In the genomic region with DNA sequence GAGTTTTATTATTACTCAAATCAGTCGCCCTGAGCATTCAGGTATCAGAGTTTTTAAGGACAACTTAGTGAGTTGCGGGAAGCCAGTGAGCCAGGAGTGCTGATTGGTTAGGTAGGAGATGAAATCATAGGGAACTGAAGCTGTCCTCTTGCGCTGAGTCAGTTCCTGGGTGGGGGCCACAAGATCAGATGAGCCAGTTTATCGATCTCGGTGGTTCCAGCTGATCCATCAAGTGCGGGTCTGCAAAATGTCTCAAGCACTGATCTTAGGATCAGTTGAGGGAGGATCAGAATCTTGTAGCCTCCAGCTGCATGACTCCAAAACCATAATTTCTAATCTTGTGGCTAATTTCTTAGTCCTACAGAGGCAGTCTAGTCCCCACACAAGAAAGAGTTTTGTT, we compare ENCODE assay signal across 1 cellular context.
TF ChIP-seq lines count a peak whose summit lies in the region.
"Not testable (repeated sequence)": the region's sequence is repeated elsewhere in the genome, so short reads cannot be mapped to it uniquely, and the experiment has no call there.

No MANE protein-coding gene starts in this region.

TF ChIP-seq in K562, 482 proteins besides CTCF, POLR2A, EP300 and RAD21 (continues in another document):
- TF ChIP-seq FOSL1 (tag; conservative IDR thresholded peaks at IDR 0.05), result peak; percentile 72
- peak; percentile 11; the same call in 1 of the 2 replicates for TF ChIP-seq ZNF589 (CRISPR knock-in tag; IDR thresholded peaks at IDR 0.05; ENCODE audit: low read depth)
- TF ChIP-seq, protein P1, sequence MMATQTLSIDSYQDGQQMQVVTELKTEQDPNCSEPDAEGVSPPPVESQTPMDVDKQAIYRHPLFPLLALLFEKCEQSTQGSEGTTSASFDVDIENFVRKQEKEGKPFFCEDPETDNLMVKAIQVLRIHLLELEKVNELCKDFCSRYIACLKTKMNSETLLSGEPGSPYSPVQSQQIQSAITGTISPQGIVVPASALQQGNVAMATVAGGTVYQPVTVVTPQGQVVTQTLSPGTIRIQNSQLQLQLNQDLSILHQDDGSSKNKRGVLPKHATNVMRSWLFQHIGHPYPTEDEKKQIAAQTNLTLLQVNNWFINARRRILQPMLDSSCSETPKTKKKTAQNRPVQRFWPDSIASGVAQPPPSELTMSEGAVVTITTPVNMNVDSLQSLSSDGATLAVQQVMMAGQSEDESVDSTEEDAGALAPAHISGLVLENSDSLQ (IDR thresholded peaks at IDR 0.05), result 0 out of 2 replicates have a peak, but pooled peaks have one; percentile 10
- TF ChIP-seq C11orf30 (IDR thresholded peaks at IDR 0.05; ENCODE audit: low read depth), result peak; percentile 64
- peak; percentile 24; the same call in 1 of the 2 replicates for TF ChIP-seq MTA3 (IDR thresholded peaks at IDR 0.05; ENCODE audit: borderline replicate concordance)
- TF ChIP-seq BACH1 (tag; IDR thresholded peaks at IDR 0.05), result 0 out of 2 replicates have a peak, but pooled peaks have one; percentile 6
- TF ChIP-seq ZNF316 (IDR thresholded peaks at IDR 0.05), result peak; percentile 68
- TF ChIP-seq NFYB (IDR thresholded peaks at IDR 0.05; ENCODE audit: extremely low read depth, insufficient read length), result peak; percentile 16
- peak; percentile 71 for TF ChIP-seq JUND (IDR thresholded peaks at IDR 0.05; ENCODE audit: borderline replicate concordance, low read depth, low read length)
- peak; percentile 75; the same call in 1 of the 3 replicates for TF ChIP-seq JUND (tag; IDR thresholded peaks at IDR 0.05; ENCODE audit: borderline replicate concordance, low read depth, low read length)
- TF ChIP-seq, protein P2, sequence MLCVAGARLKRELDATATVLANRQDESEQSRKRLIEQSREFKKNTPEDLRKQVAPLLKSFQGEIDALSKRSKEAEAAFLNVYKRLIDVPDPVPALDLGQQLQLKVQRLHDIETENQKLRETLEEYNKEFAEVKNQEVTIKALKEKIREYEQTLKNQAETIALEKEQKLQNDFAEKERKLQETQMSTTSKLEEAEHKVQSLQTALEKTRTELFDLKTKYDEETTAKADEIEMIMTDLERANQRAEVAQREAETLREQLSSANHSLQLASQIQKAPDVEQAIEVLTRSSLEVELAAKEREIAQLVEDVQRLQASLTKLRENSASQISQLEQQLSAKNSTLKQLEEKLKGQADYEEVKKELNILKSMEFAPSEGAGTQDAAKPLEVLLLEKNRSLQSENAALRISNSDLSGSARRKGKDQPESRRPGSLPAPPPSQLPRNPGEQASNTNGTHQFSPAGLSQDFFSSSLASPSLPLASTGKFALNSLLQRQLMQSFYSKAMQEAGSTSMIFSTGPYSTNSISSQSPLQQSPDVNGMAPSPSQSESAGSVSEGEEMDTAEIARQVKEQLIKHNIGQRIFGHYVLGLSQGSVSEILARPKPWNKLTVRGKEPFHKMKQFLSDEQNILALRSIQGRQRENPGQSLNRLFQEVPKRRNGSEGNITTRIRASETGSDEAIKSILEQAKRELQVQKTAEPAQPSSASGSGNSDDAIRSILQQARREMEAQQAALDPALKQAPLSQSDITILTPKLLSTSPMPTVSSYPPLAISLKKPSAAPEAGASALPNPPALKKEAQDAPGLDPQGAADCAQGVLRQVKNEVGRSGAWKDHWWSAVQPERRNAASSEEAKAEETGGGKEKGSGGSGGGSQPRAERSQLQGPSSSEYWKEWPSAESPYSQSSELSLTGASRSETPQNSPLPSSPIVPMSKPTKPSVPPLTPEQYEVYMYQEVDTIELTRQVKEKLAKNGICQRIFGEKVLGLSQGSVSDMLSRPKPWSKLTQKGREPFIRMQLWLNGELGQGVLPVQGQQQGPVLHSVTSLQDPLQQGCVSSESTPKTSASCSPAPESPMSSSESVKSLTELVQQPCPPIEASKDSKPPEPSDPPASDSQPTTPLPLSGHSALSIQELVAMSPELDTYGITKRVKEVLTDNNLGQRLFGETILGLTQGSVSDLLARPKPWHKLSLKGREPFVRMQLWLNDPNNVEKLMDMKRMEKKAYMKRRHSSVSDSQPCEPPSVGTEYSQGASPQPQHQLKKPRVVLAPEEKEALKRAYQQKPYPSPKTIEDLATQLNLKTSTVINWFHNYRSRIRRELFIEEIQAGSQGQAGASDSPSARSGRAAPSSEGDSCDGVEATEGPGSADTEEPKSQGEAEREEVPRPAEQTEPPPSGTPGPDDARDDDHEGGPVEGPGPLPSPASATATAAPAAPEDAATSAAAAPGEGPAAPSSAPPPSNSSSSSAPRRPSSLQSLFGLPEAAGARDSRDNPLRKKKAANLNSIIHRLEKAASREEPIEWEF (CRISPR knock-in tag; IDR thresholded peaks at IDR 0.05), result peak; percentile 64; the same call in 1 of the 2 replicates
- 0 out of 2 replicates have a peak, but pooled peaks have one; percentile 24 for TF ChIP-seq NFRKB (IDR thresholded peaks at IDR 0.05; ENCODE audit: low read depth)
- 0 out of 2 replicates have a peak, but pooled peaks have one; percentile 9 for TF ChIP-seq FOXM1 (IDR thresholded peaks at IDR 0.05; ENCODE audit: low read depth)
- TF ChIP-seq FOXM1 (CRISPR knock-in tag; IDR thresholded peaks at IDR 0.05; ENCODE audit: low read depth), result not testable (repeated sequence)
- peak; percentile 34 for TF ChIP-seq MAFG (tag; conservative IDR thresholded peaks at IDR 0.05)
- TF ChIP-seq RCOR1 (IDR thresholded peaks at IDR 0.05; ENCODE audit: borderline replicate concordance in 1 of 2, low read depth in 2 of 2, low read length in 2 of 2), result 0 out of 4 replicates have a peak, but pooled peaks of 1 of the 2 experiments have one; percentile 15
- TF ChIP-seq, protein P3, sequence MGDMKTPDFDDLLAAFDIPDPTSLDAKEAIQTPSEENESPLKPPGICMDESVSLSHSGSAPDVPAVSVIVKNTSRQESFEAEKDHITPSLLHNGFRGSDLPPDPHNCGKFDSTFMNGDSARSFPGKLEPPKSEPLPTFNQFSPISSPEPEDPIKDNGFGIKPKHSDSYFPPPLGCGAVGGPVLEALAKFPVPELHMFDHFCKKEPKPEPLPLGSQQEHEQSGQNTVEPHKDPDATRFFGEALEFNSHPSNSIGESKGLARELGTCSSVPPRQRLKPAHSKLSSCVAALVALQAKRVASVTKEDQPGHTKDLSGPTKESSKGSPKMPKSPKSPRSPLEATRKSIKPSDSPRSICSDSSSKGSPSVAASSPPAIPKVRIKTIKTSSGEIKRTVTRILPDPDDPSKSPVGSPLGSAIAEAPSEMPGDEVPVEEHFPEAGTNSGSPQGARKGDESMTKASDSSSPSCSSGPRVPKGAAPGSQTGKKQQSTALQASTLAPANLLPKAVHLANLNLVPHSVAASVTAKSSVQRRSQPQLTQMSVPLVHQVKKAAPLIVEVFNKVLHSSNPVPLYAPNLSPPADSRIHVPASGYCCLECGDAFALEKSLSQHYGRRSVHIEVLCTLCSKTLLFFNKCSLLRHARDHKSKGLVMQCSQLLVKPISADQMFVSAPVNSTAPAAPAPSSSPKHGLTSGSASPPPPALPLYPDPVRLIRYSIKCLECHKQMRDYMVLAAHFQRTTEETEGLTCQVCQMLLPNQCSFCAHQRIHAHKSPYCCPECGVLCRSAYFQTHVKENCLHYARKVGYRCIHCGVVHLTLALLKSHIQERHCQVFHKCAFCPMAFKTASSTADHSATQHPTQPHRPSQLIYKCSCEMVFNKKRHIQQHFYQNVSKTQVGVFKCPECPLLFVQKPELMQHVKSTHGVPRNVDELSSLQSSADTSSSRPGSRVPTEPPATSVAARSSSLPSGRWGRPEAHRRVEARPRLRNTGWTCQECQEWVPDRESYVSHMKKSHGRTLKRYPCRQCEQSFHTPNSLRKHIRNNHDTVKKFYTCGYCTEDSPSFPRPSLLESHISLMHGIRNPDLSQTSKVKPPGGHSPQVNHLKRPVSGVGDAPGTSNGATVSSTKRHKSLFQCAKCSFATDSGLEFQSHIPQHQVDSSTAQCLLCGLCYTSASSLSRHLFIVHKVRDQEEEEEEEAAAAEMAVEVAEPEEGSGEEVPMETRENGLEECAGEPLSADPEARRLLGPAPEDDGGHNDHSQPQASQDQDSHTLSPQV (IDR thresholded peaks at IDR 0.05), result peak; percentile 67; the same call in 1 of the 2 replicates
- TF ChIP-seq, protein P4, sequence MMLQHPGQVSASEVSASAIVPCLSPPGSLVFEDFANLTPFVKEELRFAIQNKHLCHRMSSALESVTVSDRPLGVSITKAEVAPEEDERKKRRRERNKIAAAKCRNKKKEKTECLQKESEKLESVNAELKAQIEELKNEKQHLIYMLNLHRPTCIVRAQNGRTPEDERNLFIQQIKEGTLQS (IDR thresholded peaks at IDR 0.05), result peak; percentile 51; the same call in 1 of the 2 replicates
- TF ChIP-seq, protein P4 (CRISPR knock-in tag; conservative IDR thresholded peaks at IDR 0.05), result not testable (repeated sequence)
- 0 out of 4 replicates have a peak, but pooled peaks of 1 of the 2 experiments have one; percentile 21 for TF ChIP-seq NRF1 (conservative IDR thresholded peaks at IDR 0.05 in 1 of 2, IDR thresholded peaks at IDR 0.05 in 1 of 2)
- peak; percentile 38; the same call in 1 of the 2 replicates for TF ChIP-seq SMARCC2 (IDR thresholded peaks at IDR 0.05; ENCODE audit: low read depth)
- TF ChIP-seq, protein P5, sequence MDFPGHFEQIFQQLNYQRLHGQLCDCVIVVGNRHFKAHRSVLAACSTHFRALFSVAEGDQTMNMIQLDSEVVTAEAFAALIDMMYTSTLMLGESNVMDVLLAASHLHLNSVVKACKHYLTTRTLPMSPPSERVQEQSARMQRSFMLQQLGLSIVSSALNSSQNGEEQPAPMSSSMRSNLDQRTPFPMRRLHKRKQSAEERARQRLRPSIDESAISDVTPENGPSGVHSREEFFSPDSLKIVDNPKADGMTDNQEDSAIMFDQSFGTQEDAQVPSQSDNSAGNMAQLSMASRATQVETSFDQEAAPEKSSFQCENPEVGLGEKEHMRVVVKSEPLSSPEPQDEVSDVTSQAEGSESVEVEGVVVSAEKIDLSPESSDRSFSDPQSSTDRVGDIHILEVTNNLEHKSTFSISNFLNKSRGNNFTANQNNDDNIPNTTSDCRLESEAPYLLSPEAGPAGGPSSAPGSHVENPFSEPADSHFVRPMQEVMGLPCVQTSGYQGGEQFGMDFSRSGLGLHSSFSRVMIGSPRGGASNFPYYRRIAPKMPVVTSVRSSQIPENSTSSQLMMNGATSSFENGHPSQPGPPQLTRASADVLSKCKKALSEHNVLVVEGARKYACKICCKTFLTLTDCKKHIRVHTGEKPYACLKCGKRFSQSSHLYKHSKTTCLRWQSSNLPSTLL (IDR thresholded peaks at IDR 0.05), result peak; percentile 84
- TF ChIP-seq POLR2B (IDR thresholded peaks at IDR 0.05; ENCODE audit: low read depth, partially characterized antibody), result peak; percentile 26
- TF ChIP-seq ARID1B (IDR thresholded peaks at IDR 0.05), result peak; percentile 64
- TF ChIP-seq, protein P6, sequence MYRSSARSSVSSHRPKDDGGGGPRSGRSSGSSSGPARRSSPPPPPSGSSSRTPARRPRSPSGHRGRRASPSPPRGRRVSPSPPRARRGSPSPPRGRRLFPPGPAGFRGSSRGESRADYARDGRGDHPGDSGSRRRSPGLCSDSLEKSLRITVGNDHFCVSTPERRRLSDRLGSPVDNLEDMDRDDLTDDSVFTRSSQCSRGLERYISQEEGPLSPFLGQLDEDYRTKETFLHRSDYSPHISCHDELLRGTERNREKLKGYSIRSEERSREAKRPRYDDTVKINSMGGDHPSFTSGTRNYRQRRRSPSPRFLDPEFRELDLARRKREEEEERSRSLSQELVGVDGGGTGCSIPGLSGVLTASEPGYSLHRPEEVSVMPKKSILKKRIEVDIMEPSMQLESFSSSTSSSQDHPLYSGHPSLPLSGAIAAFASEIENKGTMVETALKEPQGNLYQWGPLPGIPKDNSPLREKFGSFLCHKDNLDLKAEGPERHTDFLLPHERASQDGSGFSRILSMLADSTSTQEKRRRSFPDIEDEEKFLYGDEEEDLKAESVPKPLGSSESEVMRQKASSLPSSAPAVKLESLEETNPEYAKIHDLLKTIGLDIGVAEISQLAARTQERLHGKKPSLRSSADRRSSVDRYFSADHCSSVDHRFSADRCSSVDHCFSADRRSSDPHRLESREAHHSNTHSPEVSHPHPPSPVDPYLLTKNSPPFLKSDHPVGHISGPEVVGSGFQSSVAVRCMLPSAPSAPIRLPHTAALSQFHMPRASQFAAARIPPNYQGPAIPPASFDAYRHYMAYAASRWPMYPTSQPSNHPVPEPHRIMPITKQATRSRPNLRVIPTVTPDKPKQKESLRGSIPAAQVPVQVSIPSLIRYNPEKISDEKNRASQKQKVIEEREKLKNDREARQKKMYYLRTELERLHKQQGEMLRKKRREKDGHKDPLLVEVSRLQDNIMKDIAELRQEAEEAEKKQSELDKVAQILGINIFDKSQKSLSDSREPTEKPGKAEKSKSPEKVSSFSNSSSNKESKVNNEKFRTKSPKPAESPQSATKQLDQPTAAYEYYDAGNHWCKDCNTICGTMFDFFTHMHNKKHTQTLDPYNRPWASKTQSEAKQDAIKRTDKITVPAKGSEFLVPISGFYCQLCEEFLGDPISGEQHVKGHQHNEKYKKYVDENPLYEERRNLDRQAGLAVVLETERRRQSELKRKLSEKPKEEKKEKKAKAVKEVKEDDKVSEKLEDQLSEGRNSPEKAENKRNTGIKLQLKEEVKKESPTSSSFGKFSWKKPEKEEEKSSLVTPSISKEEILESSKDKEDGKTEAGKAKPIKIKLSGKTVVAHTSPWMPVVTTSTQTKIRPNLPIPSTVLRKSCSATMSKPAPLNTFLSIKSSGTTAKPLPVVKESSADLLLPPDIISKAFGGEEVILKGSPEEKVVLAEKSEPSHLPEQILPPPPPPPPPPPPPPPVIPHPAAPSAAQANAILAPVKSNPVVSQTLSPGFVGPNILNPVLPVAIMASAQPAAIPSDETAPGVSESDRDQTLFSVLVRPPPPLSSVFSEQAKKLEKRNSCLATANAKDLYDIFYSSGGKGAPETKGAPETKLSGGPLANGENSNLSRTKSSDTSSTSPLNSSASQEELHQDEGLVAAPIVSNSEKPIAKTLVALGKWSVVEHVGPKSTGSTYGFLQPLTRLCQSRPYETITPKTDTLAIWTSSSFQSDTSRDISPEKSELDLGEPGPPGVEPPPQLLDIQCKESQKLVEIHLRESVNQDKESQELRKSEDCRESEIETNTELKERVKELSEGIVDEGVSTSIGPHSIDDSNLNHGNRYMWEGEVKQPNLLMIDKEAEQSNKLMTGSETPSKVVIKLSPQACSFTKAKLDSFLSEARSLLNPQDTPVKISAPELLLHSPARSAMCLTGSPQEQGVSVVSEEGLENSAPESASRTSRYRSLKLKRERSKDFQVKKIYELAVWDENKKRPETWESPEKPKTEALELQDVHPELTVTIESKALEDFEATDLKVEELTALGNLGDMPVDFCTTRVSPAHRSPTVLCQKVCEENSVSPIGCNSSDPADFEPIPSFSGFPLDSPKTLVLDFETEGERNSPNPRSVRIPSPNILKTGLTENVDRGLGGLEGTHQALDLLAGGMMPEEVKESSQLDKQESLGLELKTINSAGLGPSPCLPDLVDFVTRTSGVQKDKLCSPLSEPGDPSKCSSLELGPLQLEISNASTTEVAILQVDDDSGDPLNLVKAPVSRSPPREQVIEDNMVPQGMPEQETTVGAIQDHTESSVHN (IDR thresholded peaks at IDR 0.05; ENCODE audit: borderline replicate concordance in 1 of 2, low read depth in 1 of 2), result 0 out of 4 replicates have a peak, but pooled peaks of 1 of the 2 experiments have one; percentile 18
- peak; percentile 62; the same call in 1 of the 2 replicates for TF ChIP-seq SMARCA4 (IDR thresholded peaks at IDR 0.05)
- TF ChIP-seq ETV1 (tag; conservative IDR thresholded peaks at IDR 0.05; ENCODE audit: low read depth), result peak; percentile 43
- TF ChIP-seq MTA1 (IDR thresholded peaks at IDR 0.05; ENCODE audit: borderline replicate concordance), result peak; percentile 25; the same call in 1 of the 2 replicates
- peak; percentile 49 for TF ChIP-seq TAF9B (IDR thresholded peaks at IDR 0.05; ENCODE audit: partially characterized antibody)
- TF ChIP-seq, protein P7, sequence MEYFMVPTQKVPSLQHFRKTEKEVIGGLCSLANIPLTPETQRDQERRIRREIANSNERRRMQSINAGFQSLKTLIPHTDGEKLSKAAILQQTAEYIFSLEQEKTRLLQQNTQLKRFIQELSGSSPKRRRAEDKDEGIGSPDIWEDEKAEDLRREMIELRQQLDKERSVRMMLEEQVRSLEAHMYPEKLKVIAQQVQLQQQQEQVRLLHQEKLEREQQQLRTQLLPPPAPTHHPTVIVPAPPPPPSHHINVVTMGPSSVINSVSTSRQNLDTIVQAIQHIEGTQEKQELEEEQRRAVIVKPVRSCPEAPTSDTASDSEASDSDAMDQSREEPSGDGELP (CRISPR knock-in tag; IDR thresholded peaks at IDR 0.05; ENCODE audit: borderline replicate concordance), result peak; percentile 90
